Comparison of ENCODE assay signal across 12 cellular contexts in genomic region chr1:115456441-115456961, GRCh38.
DNase-seq lines count a peak whose midpoint lies in the region; ATAC-seq and TF ChIP-seq lines count a peak whose summit lies in the region.
"Had no signal": no experiment of that assay in that cellular context is flagged by ENCODE, and none has a peak within 500 bp of the region (broad histone marks: within the 10 kb centered on the region; RNA-seq: fewer than 3 reads in every experiment).

No MANE protein-coding gene starts in this region.

- POLR2A ChIA-PET in PC-3 (lab: Charles Lee; ENCODE audit: unreplicated experiment): no interaction called here

- no peaks in the 10 kb centered on the region for H3K9me2 ChIP-seq in PC-3 (replicated peaks; ENCODE audit: low read length)

- TF ChIP-seq POLR2A in transverse colon (IDR thresholded peaks at IDR 0.05): no peak

- peak overlapping the region; percentile 10 for H2AFZ ChIP-seq in PC-3 (ENCODE audit: low read length)

- in situ Hi-C loops in transverse colon (cut with MboI; ENCODE audit: low pct_ligation_motif_present in 1 of 4, low pct_unique_long_range_greater_than_20kb in 1 of 4, low sequenced_read_pairs in 3 of 4): loop anchor here in 1 of 4 donors (25.0 kb wide), 1 partner anchor 319 kb away; no protein-coding TSS in a partner anchor

- CTCF ChIA-PET in PC-3 (lab: Charles Lee): no interaction called here

- TF ChIP-seq EP300 in transverse colon (IDR thresholded peaks at IDR 0.05; ENCODE audit: low read depth): no peak

- no TSS peak for BruUV-seq in PC-3 (replicated peaks; lab: Mats Ljungman, UMichigan)

- H3K27ac ChIP-seq in PC-3 (ENCODE audit: low read length) (0 out of 2 replicates have a peak overlapping the region, but pooled peaks have one; percentile 12), transverse colon (no peak overlapping the region)

- H3K36me3 ChIP-seq in PC-3 (ENCODE audit: low read depth, low read length) (no peaks in the 10 kb centered on the region), skeletal muscle satellite cell (ENCODE audit: insufficient read depth, low read length) (no peaks in the 10 kb centered on the region), transverse colon (no peaks in the 10 kb centered on the region), H7 (replicated peaks; ENCODE audit: control insufficient read depth, insufficient read depth, low read length) (no peaks in the 10 kb centered on the region)
- H3K36me3 ChIP-seq: uterus had no signal

- H3K79me2 ChIP-seq in PC-3 (ENCODE audit: low read length): no peaks in the 10 kb centered on the region

- no peaks in the 10 kb centered on the region for H3F3A ChIP-seq in PC-3 (ENCODE audit: low read length, unreplicated experiment)

- H3K9ac ChIP-seq in PC-3 (ENCODE audit: low read length): no peak overlapping the region
- H3K9ac ChIP-seq in skeletal muscle satellite cell (ENCODE audit: low read depth, low read length): no peak overlapping the region

- peak; percentile 29; the same call in 1 of the 2 replicates for ATAC-seq in PC-3

- H4K20me1 ChIP-seq in PC-3 (ENCODE audit: low read length): no peaks in the 10 kb centered on the region

- intact Hi-C loops in PC-3 (cut with micrococcal nuclease): no loop called here
- intact Hi-C loops in transverse colon (cut with DNase I; ENCODE audit: low total_unique reads): loop anchor here (5.0 kb wide), 1 partner anchor 51 kb away; no protein-coding TSS in a partner anchor

- H3K4me3 ChIP-seq in PC-3 (ENCODE audit: low read length) (no peak overlapping the region), skeletal muscle satellite cell (ENCODE audit: low read length) (no peak overlapping the region), transverse colon (no peak overlapping the region), H7 (ENCODE audit: insufficient read depth, low read depth, low read length) (no peak overlapping the region)
- H3K4me3 ChIP-seq: uterus had no signal

- H3K4me2 ChIP-seq in PC-3 (ENCODE audit: low read length): peak overlapping the region; percentile 40
- peak overlapping the region; percentile 32 for H3K4me2 ChIP-seq in skeletal muscle satellite cell (ENCODE audit: low read length)

- TF ChIP-seq CTCF in PC-3 (conservative IDR thresholded peaks at IDR 0.05; ENCODE audit: low read depth, low read length): no peak
- no peak for TF ChIP-seq CTCF in transverse colon (IDR thresholded peaks at IDR 0.05)

- peaks cover 46% of the 10 kb centered on the region for H3K4me1 ChIP-seq in PC-3 (ENCODE audit: insufficient read depth, low read length)
- H3K4me1 ChIP-seq in skeletal muscle satellite cell (ENCODE audit: control insufficient read depth, insufficient read depth, low read length): peaks cover 10% of the 10 kb centered on the region
- H3K4me1 ChIP-seq in transverse colon: no peaks in the 10 kb centered on the region
- H3K4me1 ChIP-seq: uterus had no signal

- 82% methylated on average over 11 of the region's 11 CpGs; no CpG with 5 or more reads in 1 of the 2 donors for WGBS in transverse colon (ENCODE audit: low coverage in 1 of 2), 2 donors

- H3K9me3 ChIP-seq in PC-3 (ENCODE audit: low read length) (no peaks in the 10 kb centered on the region), skeletal muscle satellite cell (replicated peaks; ENCODE audit: low read length) (no peaks in the 10 kb centered on the region), transverse colon (no peaks in the 10 kb centered on the region)
- H3K9me3 ChIP-seq: uterus had no signal

- no peaks in the 10 kb centered on the region for H3K27me3 ChIP-seq in PC-3 (ENCODE audit: low read length)
- no peaks in the 10 kb centered on the region for H3K27me3 ChIP-seq in skeletal muscle satellite cell (ENCODE audit: control insufficient read depth, insufficient read depth, low read length)
- no peaks in the 10 kb centered on the region for H3K27me3 ChIP-seq in transverse colon
- no peaks in the 10 kb centered on the region for H3K27me3 ChIP-seq in H7 (ENCODE audit: control insufficient read depth, insufficient read depth, low read length)
- H3K27me3 ChIP-seq: uterus had no signal

- DNase-seq in NCI-H2227 (lab: John Stamatoyannopoulos, UW; ENCODE audit: unreplicated experiment): peak; percentile 40
- DNase-seq in NCI-H2227 treated with DMSO at 0.1 percent for 48 hours (lab: John Stamatoyannopoulos, UW): no peak
- DNase-seq in PC-3: peak; percentile 60
- DNase-seq in glomerular visceral epithelial cell (ENCODE audit: extremely low spot score): peak; percentile 50
- DNase-seq in NCI-H526 (lab: John Stamatoyannopoulos, UW): no peak
- DNase-seq in transverse colon: no peak
- DNase-seq in H7: no peak
- DNase-seq: activated naive CD4-positive, alpha-beta T cell treated with anti-CD3 and anti-CD28 coated beads for 36 hours; caudate nucleus; stimulated activated CD4-positive, alpha-beta T cell treated with anti-CD3 and anti-CD28 coated beads, Interleukin-2, amount 100 ng/mL, for 24 hours had no signal

Comparison
In these comparisons a context has a peak if more than half of its experiments do, and no peak if none do; other contexts are left out.
1. DNase-seq: peak in NCI-H2227 (single experiment), PC-3 (single experiment) and glomerular visceral epithelial cell (single experiment); none in NCI-H2227 treated with DMSO at 0.1 percent for 48 hours (single experiment), NCI-H526 (0 of 2), transverse colon (single experiment) and H7 (single experiment).